Comparison of ENCODE assay signal across 27 cellular contexts in the genomic region with DNA sequence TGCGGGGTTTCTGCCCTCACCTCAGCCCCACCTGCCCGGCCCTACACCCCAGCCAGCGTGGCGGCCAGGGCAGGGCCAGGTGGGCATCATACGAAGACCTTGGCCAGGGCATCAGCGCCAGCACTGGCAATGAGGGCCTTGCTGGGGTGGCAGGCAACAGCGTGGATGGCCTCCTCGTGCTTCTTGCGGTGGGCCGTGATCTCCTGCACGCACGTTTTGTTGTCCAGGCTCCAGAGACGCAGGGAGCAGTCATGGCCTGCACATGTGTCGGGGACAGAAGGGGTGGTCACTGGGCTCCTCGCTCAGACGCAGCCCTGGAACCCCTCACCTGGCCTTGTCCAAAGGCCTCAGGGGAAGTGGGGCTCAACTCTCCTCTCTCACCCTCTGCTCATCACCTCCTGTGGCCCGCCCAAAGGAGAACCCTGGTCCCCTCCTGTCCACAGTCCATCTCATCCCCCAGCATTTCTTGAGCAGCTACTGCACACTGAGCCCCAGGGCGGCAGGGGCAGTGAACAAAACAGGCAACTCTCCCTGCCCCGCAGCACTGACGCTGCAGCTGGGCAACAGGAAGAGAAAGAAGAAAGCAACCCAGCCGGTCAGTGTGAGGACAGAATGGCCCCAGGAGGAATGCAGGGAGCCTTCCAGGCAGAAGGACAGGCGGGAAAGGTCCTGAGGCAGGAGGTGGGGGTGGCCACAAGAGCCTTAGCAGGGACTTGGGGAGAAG. TPM values are rescaled to one million over a fixed set of nuclear protein-coding genes. Genes with fewer than 3 reads are reported as not detected.
DNase-seq lines count a peak whose midpoint lies in the region; ATAC-seq and TF ChIP-seq lines count a peak whose summit lies in the region.
"Had no signal": no experiment of that assay in that cellular context is flagged by ENCODE, and none has a peak within 500 bp of the region (broad histone marks: within the 10 kb centered on the region; RNA-seq: fewer than 3 reads in every experiment).

No MANE protein-coding gene starts in this region.

- peaks cover 0 to 7% of the 10 kb centered on the region in 2 donors for H3K4me1 ChIP-seq in neuronal stem cell (ENCODE audit: control insufficient read depth in 2 of 2, insufficient read depth in 1 of 2, low read depth in 1 of 2, low read length in 2 of 2)

- no peak overlapping the region for H2AK5ac ChIP-seq in neuronal stem cell (ENCODE audit: low read depth, low read length)

- DNase-seq in CD4-positive, alpha-beta T cell: no peak
- DNase-seq in activated CD4-positive, alpha-beta memory T cell treated with anti-CD3 and anti-CD28 coated beads, Interleukin-2, amount 10 ng/mL, durations not matched to agents 7 days and 5 days: no peak
- no peak for DNase-seq in neuronal stem cell (ENCODE audit: low spot score)
- DNase-seq in cortex of kidney (lab: John Stamatoyannopoulos, UW): no peak
- no peak for DNase-seq in AG08395 (ENCODE audit: low spot score)
- DNase-seq: activated CD8-positive, alpha-beta T cell treated with anti-CD3 and anti-CD28 coated beads for 36 hours; activated naive CD4-positive, alpha-beta T cell treated with Interleukin-2 at 50 U/mL for 16 hours; caudate nucleus; foreskin fibroblast; immature natural killer cell; NCI-H1417; NCI-H2107; NCI-H446 treated with DMSO at 0.1 percent for 48 hours; Peyer's patch; stimulated activated CD4-positive, alpha-beta T cell treated with anti-CD3 and anti-CD28 coated beads, Interleukin-2, amount 100 ng/mL, for 24 hours; stimulated activated naive CD4-positive, alpha-beta T cell treated with Interleukin-2 at 50 U/mL for 16 hours; WERI-Rb-1 had no signal

- H3K27ac ChIP-seq in CD4-positive, alpha-beta T cell (ENCODE audit: low read depth, low read length): no peak overlapping the region
- no peak overlapping the region for H3K27ac ChIP-seq in neuronal stem cell (replicated peaks; ENCODE audit: low read length)
- H3K27ac ChIP-seq: hepatocyte, HL-60, left lung, thoracic aorta had no signal

- H3K4me1 Mint-ChIP-seq in CD4-positive, alpha-beta T cell (ENCODE audit: low read depth): peaks cover 27% of the 10 kb centered on the region
- H3K4me1 Mint-ChIP-seq in IgD-negative memory B cell: peaks cover 23 to 38% (median 32%) of the 10 kb centered on the region in 3 donors
- H3K4me1 Mint-ChIP-seq in activated CD4-positive, alpha-beta memory T cell treated with anti-CD3 and anti-CD28 coated beads, Interleukin-2, amount 10 ng/mL, durations not matched to agents 7 days and 5 days: peaks cover 39% of the 10 kb centered on the region

- intact Hi-C loops in CD4-positive, alpha-beta T cell (cut with DNase I, micrococcal nuclease): no loop called here

- peak overlapping the region; percentile 22 for H2BK12ac ChIP-seq in neuronal stem cell (ENCODE audit: low read length)

- H4K8ac ChIP-seq in neuronal stem cell (ENCODE audit: low read depth, low read length): peak overlapping the region; percentile 72

- H3K4me3 Mint-ChIP-seq in CD4-positive, alpha-beta T cell: peak overlapping the region; percentile 67
- peak overlapping the region in 3 of 4 donors; percentile 57 to 73 (median 67) for H3K4me3 Mint-ChIP-seq in IgD-negative memory B cell
- no peak overlapping the region for H3K4me3 Mint-ChIP-seq in activated CD4-positive, alpha-beta memory T cell treated with anti-CD3 and anti-CD28 coated beads, Interleukin-2, amount 10 ng/mL, durations not matched to agents 7 days and 5 days
- H3K4me3 Mint-ChIP-seq: activated CD8-positive, alpha-beta T cell treated with anti-CD3 and anti-CD28 coated beads for 36 hours had no signal

- H3K9me3 ChIP-seq in CD4-positive, alpha-beta T cell (ENCODE audit: control insufficient read depth, low read length): no peaks in the 10 kb centered on the region
- H3K9me3 ChIP-seq in neuronal stem cell (replicated peaks in 1 of 2; ENCODE audit: control insufficient read depth in 2 of 2, insufficient read depth in 1 of 2, low read depth in 1 of 2, low read length in 2 of 2): no peaks in the 10 kb centered on the region
- H3K9me3 ChIP-seq: left lung, Peyer's patch, thoracic aorta had no signal

- peaks cover 62% of the 10 kb centered on the region for H3K36me3 Mint-ChIP-seq in CD4-positive, alpha-beta T cell (ENCODE audit: low read depth)
- H3K36me3 Mint-ChIP-seq in IgD-negative memory B cell: peaks cover 8% of the 10 kb centered on the region
- H3K36me3 Mint-ChIP-seq in activated CD4-positive, alpha-beta memory T cell treated with anti-CD3 and anti-CD28 coated beads, Interleukin-2, amount 10 ng/mL, durations not matched to agents 7 days and 5 days (ENCODE audit: low read depth): peaks cover 61% of the 10 kb centered on the region

- H3K27me3 ChIP-seq in CD4-positive, alpha-beta T cell (ENCODE audit: control insufficient read depth, insufficient read depth, low read length): no peaks in the 10 kb centered on the region
- no peaks in the 10 kb centered on the region for H3K27me3 ChIP-seq in neuronal stem cell (ENCODE audit: control insufficient read depth in 3 of 3, insufficient read depth in 3 of 3, low read depth in 1 of 3, low read length in 3 of 3)
- H3K27me3 ChIP-seq: hepatocyte, left lung, Peyer's patch had no signal

- no peak overlapping the region for H3K4me2 ChIP-seq in neuronal stem cell (ENCODE audit: insufficient read depth, low read length, poor library complexity, severe bottlenecking)
- H3K4me2 ChIP-seq: hepatocyte had no signal

- no peak overlapping the region for H3K14ac ChIP-seq in neuronal stem cell (ENCODE audit: low read length)

- H3K9me3 Mint-ChIP-seq in CD4-positive, alpha-beta T cell: no peaks in the 10 kb centered on the region
- no peaks in the 10 kb centered on the region for H3K9me3 Mint-ChIP-seq in IgD-negative memory B cell
- H3K9me3 Mint-ChIP-seq in activated CD4-positive, alpha-beta memory T cell treated with anti-CD3 and anti-CD28 coated beads, Interleukin-2, amount 10 ng/mL, durations not matched to agents 7 days and 5 days: no peaks in the 10 kb centered on the region
- H3K9me3 Mint-ChIP-seq: activated CD8-positive, alpha-beta T cell treated with anti-CD3 and anti-CD28 coated beads for 36 hours; immature natural killer cell had no signal

- no peak for ATAC-seq in CD4-positive, alpha-beta T cell (ENCODE audit: poor library complexity)
- ATAC-seq in HG03159 (IDR thresholded peaks at IDR 0.05; ENCODE audit: unreplicated experiment) (no peak), HG03442 (IDR thresholded peaks at IDR 0.05; ENCODE audit: unreplicated experiment) (no peak)
- ATAC-seq: activated CD8-positive, alpha-beta T cell treated with anti-CD3 and anti-CD28 coated beads for 36 hours; left lung had no signal

- H2BK5ac ChIP-seq in neuronal stem cell (ENCODE audit: low read length): no peak overlapping the region

- no peak overlapping the region for H3K18ac ChIP-seq in neuronal stem cell (ENCODE audit: low read length)

- CTCF ChIA-PET in CD4-positive, alpha-beta T cell (lab: Charles Lee): no interaction called here
- CTCF ChIA-PET in activated CD4-positive, alpha-beta memory T cell treated with anti-CD3 and anti-CD28 coated beads, Interleukin-2, amount 10 ng/mL, durations not matched to agents 7 days and 5 days (lab: Charles Lee): no interaction called here

- no peak overlapping the region for H2BK15ac ChIP-seq in neuronal stem cell (ENCODE audit: low read length)

- peak overlapping the region in 1 of 2 donors; percentile 9 for H3K4me3 ChIP-seq in neuronal stem cell (ENCODE audit: low read length in 2 of 2)
- H3K4me3 ChIP-seq: hepatocyte, left lung, Peyer's patch, SK-N-MC, thoracic aorta had no signal

- peak overlapping the region; percentile 47 for H2BK120ac ChIP-seq in neuronal stem cell (ENCODE audit: low read depth, low read length)

- H4K91ac ChIP-seq in neuronal stem cell (ENCODE audit: low read depth, low read length, poor library complexity): no peak overlapping the region

- H3K27me3 Mint-ChIP-seq in CD4-positive, alpha-beta T cell: no peaks in the 10 kb centered on the region
- no peaks in the 10 kb centered on the region for H3K27me3 Mint-ChIP-seq in IgD-negative memory B cell
- no peaks in the 10 kb centered on the region for H3K27me3 Mint-ChIP-seq in activated CD4-positive, alpha-beta memory T cell treated with anti-CD3 and anti-CD28 coated beads, Interleukin-2, amount 10 ng/mL, durations not matched to agents 7 days and 5 days
- H3K27me3 Mint-ChIP-seq: activated CD8-positive, alpha-beta T cell treated with anti-CD3 and anti-CD28 coated beads for 36 hours; progenitor cell of endocrine pancreas had no signal

- no peak overlapping the region for H2AFZ ChIP-seq in neuronal stem cell (ENCODE audit: low read length)
- H2AFZ ChIP-seq: hepatocyte had no signal

- peaks cover 60 to 79% of the 10 kb centered on the region in 2 donors for H3K36me3 ChIP-seq in neuronal stem cell (replicated peaks in 1 of 2; ENCODE audit: control insufficient read depth in 2 of 2, insufficient read depth in 2 of 2, low read length in 2 of 2)

- no CpG with 5 or more reads among the region's 22 CpGs for WGBS in neuronal stem cell (ENCODE audit: extremely low coverage in 2 of 2, insufficient read length in 2 of 2, insufficient replicate concordance in 1 of 2), 2 donors

- H3K79me1 ChIP-seq in neuronal stem cell (ENCODE audit: low read depth, low read length): peaks cover 7% of the 10 kb centered on the region

- peak overlapping the region; percentile 60 for H3K9ac ChIP-seq in neuronal stem cell (ENCODE audit: low read depth, low read length, poor library complexity)

- POLR2A ChIA-PET in CD4-positive, alpha-beta T cell (lab: Charles Lee): no interaction called here
- POLR2A ChIA-PET in activated CD4-positive, alpha-beta memory T cell treated with anti-CD3 and anti-CD28 coated beads, Interleukin-2, amount 10 ng/mL, durations not matched to agents 7 days and 5 days (lab: Charles Lee): no interaction called here

- no peak for TF ChIP-seq CTCF in CD4-positive, alpha-beta T cell (IDR thresholded peaks at IDR 0.05)

- no peak overlapping the region for H3K4ac ChIP-seq in neuronal stem cell (ENCODE audit: low read length)

- H3K23ac ChIP-seq in neuronal stem cell (ENCODE audit: low read depth, low read length, poor library complexity): no peak overlapping the region

- H3K27ac Mint-ChIP-seq in CD4-positive, alpha-beta T cell: no peak overlapping the region
- peak overlapping the region in 2 of 3 donors; percentile 98 to 99 for H3K27ac Mint-ChIP-seq in IgD-negative memory B cell
- peak overlapping the region; percentile 5 for H3K27ac Mint-ChIP-seq in activated CD4-positive, alpha-beta memory T cell treated with anti-CD3 and anti-CD28 coated beads, Interleukin-2, amount 10 ng/mL, durations not matched to agents 7 days and 5 days
- H3K27ac Mint-ChIP-seq: activated CD8-positive, alpha-beta T cell treated with anti-CD3 and anti-CD28 coated beads for 36 hours; immature natural killer cell; progenitor cell of endocrine pancreas had no signal

RNA-seq across cellular contexts. Expression of a gene that starts 3.8 kb away (rescaled TPM):
- 100 to 1,000 TPM; 105 to 113 TPM for total RNA-seq in CD4-positive, alpha-beta T cell
- polyA plus RNA-seq in IgD-negative memory B cell: 143 TPM
- 100 to 1,000 TPM; 167 to 177 TPM for total RNA-seq in activated CD4-positive, alpha-beta memory T cell treated with anti-CD3 and anti-CD28 coated beads, Interleukin-2, amount 10 ng/mL, durations not matched to agents 7 days and 5 days
- polyA plus RNA-seq in neuronal stem cell (2013, experiment 1 of 2): 37.2 TPM
- polyA plus RNA-seq in neuronal stem cell (2013, experiment 2 of 2): 37.3 TPM

RNA-seq across cellular contexts. Expression of a gene that starts 25.2 kb away (rescaled TPM):
- total RNA-seq in CD4-positive, alpha-beta T cell: 10 to 100 TPM; 19.0 to 20.2 TPM
- polyA plus RNA-seq in IgD-negative memory B cell: 5.9 TPM
- 10 to 100 TPM; 13.4 to 15.4 TPM for total RNA-seq in activated CD4-positive, alpha-beta memory T cell treated with anti-CD3 and anti-CD28 coated beads, Interleukin-2, amount 10 ng/mL, durations not matched to agents 7 days and 5 days
- 16.8 TPM for polyA plus RNA-seq in neuronal stem cell (2013, experiment 1 of 2)
- 16.0 TPM for polyA plus RNA-seq in neuronal stem cell (2013, experiment 2 of 2)

RNA-seq across cellular contexts. Expression of a gene that starts 25.6 kb away (rescaled TPM):
- total RNA-seq in CD4-positive, alpha-beta T cell: 10 to 100 TPM; 90.0 to 94.0 TPM
- 33.3 TPM for polyA plus RNA-seq in IgD-negative memory B cell
- total RNA-seq in activated CD4-positive, alpha-beta memory T cell treated with anti-CD3 and anti-CD28 coated beads, Interleukin-2, amount 10 ng/mL, durations not matched to agents 7 days and 5 days: 10 to 100 TPM; 75.1 to 78.5 TPM
- 94.3 TPM for polyA plus RNA-seq in neuronal stem cell (2013, experiment 1 of 2)
- 93.2 TPM for polyA plus RNA-seq in neuronal stem cell (2013, experiment 2 of 2)

RNA-seq across cellular contexts. Expression of a gene that starts 59.7 kb away (rescaled TPM):
- under 1 TPM; 0.11 TPM for total RNA-seq in CD4-positive, alpha-beta T cell
- polyA plus RNA-seq in IgD-negative memory B cell: not detected
- total RNA-seq in activated CD4-positive, alpha-beta memory T cell treated with anti-CD3 and anti-CD28 coated beads, Interleukin-2, amount 10 ng/mL, durations not matched to agents 7 days and 5 days: under 1 TPM; 0.15 to 0.20 TPM
- 6.5 TPM for polyA plus RNA-seq in neuronal stem cell (2013, experiment 1 of 2)
- 6.5 TPM for polyA plus RNA-seq in neuronal stem cell (2013, experiment 2 of 2)
- total RNA-seq: epithelial cell of proximal tubule had no signal
- polyA plus RNA-seq: immature natural killer cell had no signal
